ENCODE assay signal across 8 cellular contexts in the genomic region with DNA sequence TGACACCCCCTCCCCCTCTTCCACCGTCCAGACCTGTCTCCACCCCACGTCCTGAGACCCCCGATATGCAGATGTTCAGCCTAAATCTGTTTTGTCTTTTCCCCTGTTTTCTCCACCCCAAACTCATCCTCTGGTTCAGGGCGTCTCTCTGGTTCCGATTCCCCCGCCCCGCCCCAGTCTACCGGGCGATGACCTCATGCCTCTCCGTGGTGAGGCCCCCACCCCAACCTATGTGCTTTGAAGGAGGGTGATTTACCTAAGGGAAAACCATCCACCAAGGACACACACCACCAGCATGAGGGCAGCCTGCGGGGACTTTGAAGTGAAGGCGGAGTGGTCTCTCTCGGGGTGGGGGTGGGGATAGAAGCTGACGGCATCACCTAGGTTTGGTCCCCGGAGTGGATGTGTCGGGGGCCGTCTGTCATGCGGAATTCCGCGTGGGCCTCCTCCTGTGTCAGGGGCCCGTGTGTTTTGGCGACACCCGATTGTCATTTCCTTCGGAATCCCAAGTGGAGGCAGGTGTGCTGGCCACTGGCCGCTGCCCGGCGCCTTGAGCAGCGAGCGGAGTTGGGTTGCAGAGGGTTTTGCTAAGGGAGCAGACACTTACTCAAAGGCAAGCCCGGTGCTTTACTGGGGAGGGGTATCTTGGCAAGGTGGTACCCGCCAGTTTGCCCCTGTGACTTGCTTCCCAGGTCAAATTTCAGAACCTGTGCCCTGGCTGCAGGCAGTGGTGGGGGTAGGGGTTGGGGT. TPM values are rescaled to one million over a fixed set of nuclear protein-coding genes. Genes with fewer than 3 reads are reported as not detected.
A peak's percentile ranks its signal among the peaks of the same experiment; 100 is the strongest.
DNase-seq lines count a peak whose midpoint lies in the region; ATAC-seq and TF ChIP-seq lines count a peak whose summit lies in the region.

No MANE protein-coding gene starts in this region.

- peak overlapping the region; percentile 99 for H3K4me2 ChIP-seq in smooth muscle cell

- H3K4me3 ChIP-seq in AG04449 (ENCODE audit: low read depth, low read length) = peak overlapping the region; percentile 82
- H3K4me3 ChIP-seq in LNCaP clone FGC (ENCODE audit: low read depth, low read length) = peak overlapping the region; percentile 96
- peak overlapping the region; percentile 69 for H3K4me3 ChIP-seq in iPS-18a (ENCODE audit: low read length)
- H3K4me3 ChIP-seq in smooth muscle cell = peak overlapping the region; percentile 90

- H3K27me3 ChIP-seq in iPS-18a (ENCODE audit: control insufficient read depth, insufficient read depth, low read length) (no peaks in the 10 kb centered on the region), smooth muscle cell (ENCODE audit: low read depth) (no peaks in the 10 kb centered on the region)

- no peaks in the 10 kb centered on the region for H3K9me3 ChIP-seq in iPS-18a (ENCODE audit: control insufficient read depth, low read depth, low read length)
- no peaks in the 10 kb centered on the region for H3K9me3 ChIP-seq in smooth muscle cell (replicated peaks; ENCODE audit: low read depth)

- peaks cover 4% of the 10 kb centered on the region for H3F3A ChIP-seq in smooth muscle cell (ENCODE audit: low read depth)

- no peak overlapping the region for H3K27ac ChIP-seq in iPS-18a (ENCODE audit: low read length)
- peak overlapping the region; percentile 87 for H3K27ac ChIP-seq in smooth muscle cell (ENCODE audit: low read depth)

- H3K4me1 ChIP-seq in iPS-18a (ENCODE audit: control insufficient read depth, low read depth, low read length) (no peaks in the 10 kb centered on the region), smooth muscle cell (ENCODE audit: low read depth) (no peaks in the 10 kb centered on the region)

- 18% methylated on average over 31 of the region's 31 CpGs for WGBS in smooth muscle cell (ENCODE audit: low lambda C conversion rate)

- DNase-seq in AG04449 (ENCODE audit: low read depth, low spot score) = no peak
- no peak for DNase-seq in LNCaP clone FGC (ENCODE audit: low read depth)
- no peak for DNase-seq in smooth muscle cell (lab: John Stamatoyannopoulos, UW; ENCODE audit: unreplicated experiment)
- no peak for DNase-seq in AG08396 (ENCODE audit: low spot score)

- CTCF ChIA-PET in AG04449 (lab: Yijun Ruan, JAX) = no interaction called here

- no peaks in the 10 kb centered on the region for H3K36me3 ChIP-seq in iPS-18a (ENCODE audit: control insufficient read depth, low read depth, low read length)
- H3K36me3 ChIP-seq in smooth muscle cell (ENCODE audit: low read depth) = no peaks in the 10 kb centered on the region

- no peaks in the 10 kb centered on the region for H3K9me3 Mint-ChIP-seq in activated naive CD8-positive, alpha-beta T cell (ENCODE audit: low read depth)

- H3K27ac Mint-ChIP-seq in activated naive CD8-positive, alpha-beta T cell = peak overlapping the region; percentile 46

- H3K36me3 Mint-ChIP-seq in activated naive CD8-positive, alpha-beta T cell = peaks cover 3% of the 10 kb centered on the region

- TF ChIP-seq CTCF in AG04449 (IDR thresholded peaks at IDR 0.05; ENCODE audit: insufficient read depth, low read length, missing control alignments) (no peak), LNCaP clone FGC (IDR thresholded peaks at IDR 0.05; ENCODE audit: control insufficient read depth, extremely low read depth, insufficient read depth) (no peak), smooth muscle cell (IDR thresholded peaks at IDR 0.05; ENCODE audit: borderline replicate concordance, insufficient read depth, poor library complexity, severe bottlenecking) (no peak)

- no peak for ATAC-seq in GM21381 (IDR thresholded peaks at IDR 0.05; ENCODE audit: unreplicated experiment)
- ATAC-seq in HG03378 (IDR thresholded peaks at IDR 0.05; ENCODE audit: unreplicated experiment) = no peak

- peaks cover 42% of the 10 kb centered on the region for H3K4me1 Mint-ChIP-seq in activated naive CD8-positive, alpha-beta T cell (ENCODE audit: low read depth)

- POLR2A ChIA-PET in AG04449 (lab: Yijun Ruan, JAX) = no interaction called here

- peaks cover 58% of the 10 kb centered on the region for H3K79me2 ChIP-seq in smooth muscle cell (ENCODE audit: low read depth)

- peak overlapping the region; percentile 58 for H3K9ac ChIP-seq in iPS-18a (ENCODE audit: low read length)
- H3K9ac ChIP-seq in smooth muscle cell (ENCODE audit: low read depth) = peak overlapping the region; percentile 96

- peaks cover 53% of the 10 kb centered on the region for H4K20me1 ChIP-seq in smooth muscle cell (ENCODE audit: low read depth)

- H2AFZ ChIP-seq in smooth muscle cell (ENCODE audit: low read depth) = no peak overlapping the region

- peak overlapping the region; percentile 89 for H3K4me3 Mint-ChIP-seq in activated naive CD8-positive, alpha-beta T cell

- H3K27me3 Mint-ChIP-seq in activated naive CD8-positive, alpha-beta T cell = no peaks in the 10 kb centered on the region

RNA-seq across cellular contexts. Expression of a gene that starts 1.4 kb away (rescaled TPM):
- total RNA-seq in smooth muscle cell = 16.3 and 33.9 TPM in 2 replicates
- 49.7 and 64.8 TPM in 2 replicates for polyA plus RNA-seq in smooth muscle cell

RNA-seq across cellular contexts. Expression of a gene that starts 7.1 kb away (rescaled TPM):
- 8.1 and 8.7 TPM in 2 replicates for total RNA-seq in smooth muscle cell
- 27.0 and 27.2 TPM in 2 replicates for polyA plus RNA-seq in smooth muscle cell

RNA-seq across cellular contexts. Expression of a gene that starts 24.3 kb away (rescaled TPM):
- not detected in 2 replicates for total RNA-seq in smooth muscle cell
- not detected in 2 replicates for polyA plus RNA-seq in smooth muscle cell

RNA-seq across cellular contexts. Expression of a gene that starts 27.2 kb away (rescaled TPM):
- total RNA-seq in smooth muscle cell = 1.1 TPM in 1 of 2 replicates, not detected in the other
- not detected in 2 replicates for polyA plus RNA-seq in smooth muscle cell

RNA-seq across cellular contexts. Expression of a gene that starts 31.4 kb away (rescaled TPM):
- not detected in 2 replicates for total RNA-seq in smooth muscle cell
- 0.62 and 1.8 TPM in 2 replicates for polyA plus RNA-seq in smooth muscle cell
